In genomic region chr1:116558140-116558549, GRCh38 we compare ENCODE assay signal across 13 cellular contexts. TPM values are rescaled to one million over a fixed set of nuclear protein-coding genes. Genes with fewer than 3 reads are reported as not detected.
DNase-seq lines count a peak whose midpoint lies in the region; ATAC-seq and TF ChIP-seq lines count a peak whose summit lies in the region.
"Had no signal": no experiment of that assay in that cellular context is flagged by ENCODE, and none has a peak within 500 bp of the region (broad histone marks: within the 10 kb centered on the region; RNA-seq: fewer than 3 reads in every experiment).

No MANE protein-coding gene starts in this region.

- peaks cover 49% of the 10 kb centered on the region for H3K36me3 Mint-ChIP-seq in activated T-helper 1 cell treated with anti-CD3 and anti-CD28 coated beads, Interleukin-12 subunit alpha, Interleukin-12 subunit beta, Interleukin-2, Interleukin-4 antibody, amounts not matched to agents 30 ng/mL and 10 ng/mL and 1 ng/mL, durations not matched to agents 14 hours and 24 hours and 36 hours (ENCODE audit: low read depth)

- H3K4me3 ChIP-seq in BLaER1 treated with 17β-estradiol and CSF1 and Interleukin-3, amounts not matched to agents 10 nM and 100 nM: peak overlapping the region in 4 of 10 experiments; percentile 24 to 40 (median 35); a peak in 4 of 20 replicates
- H3K4me3 ChIP-seq in sigmoid colon: no peak overlapping the region
- H3K4me3 ChIP-seq: dorsolateral prefrontal cortex had no signal

- peak overlapping the region; percentile 32 to 88 (median 86); a peak in 21 of 22 replicates for H3K27ac ChIP-seq in BLaER1 treated with 17β-estradiol and CSF1 and Interleukin-3, amounts not matched to agents 10 nM and 100 nM
- no peak overlapping the region for H3K27ac ChIP-seq in sigmoid colon
- H3K27ac ChIP-seq: dorsolateral prefrontal cortex had no signal

- peaks cover 5 to 58% (median 36%) of the 10 kb centered on the region in 11 experiments; a peak in 19 of 22 replicates for H4K20me1 ChIP-seq in BLaER1 treated with 17β-estradiol and CSF1 and Interleukin-3, amounts not matched to agents 10 nM and 100 nM

- no peaks in the 10 kb centered on the region for H3K27me3 ChIP-seq in BLaER1 treated with 17β-estradiol and CSF1 and Interleukin-3, amounts not matched to agents 10 nM and 100 nM
- H3K27me3 ChIP-seq in sigmoid colon: no peaks in the 10 kb centered on the region
- H3K27me3 ChIP-seq: dorsolateral prefrontal cortex had no signal

- ATAC-seq in GM18858 (IDR thresholded peaks at IDR 0.05; ENCODE audit: unreplicated experiment) (peak; percentile 33), HG02763 (IDR thresholded peaks at IDR 0.05; ENCODE audit: unreplicated experiment) (peak; percentile 34), HG03039 (IDR thresholded peaks at IDR 0.05; ENCODE audit: unreplicated experiment) (no peak), esophagus mucosa (no peak), HG03457 (IDR thresholded peaks at IDR 0.05; ENCODE audit: unreplicated experiment) (no peak)

- no peak for TF ChIP-seq POLR2A in sigmoid colon (IDR thresholded peaks at IDR 0.05)

- peak overlapping the region; percentile 27 for H3K4me3 Mint-ChIP-seq in activated T-helper 1 cell treated with anti-CD3 and anti-CD28 coated beads, Interleukin-12 subunit alpha, Interleukin-12 subunit beta, Interleukin-2, Interleukin-4 antibody, amounts not matched to agents 30 ng/mL and 10 ng/mL and 1 ng/mL, durations not matched to agents 14 hours and 24 hours and 36 hours

- peaks cover 4 to 60% (median 35%) of the 10 kb centered on the region in 11 experiments; a peak in 21 of 22 replicates for H3K36me3 ChIP-seq in BLaER1 treated with 17β-estradiol and CSF1 and Interleukin-3, amounts not matched to agents 10 nM and 100 nM
- no peaks in the 10 kb centered on the region for H3K36me3 ChIP-seq in sigmoid colon

- TF ChIP-seq EP300 in sigmoid colon (IDR thresholded peaks at IDR 0.05): no peak

- DNase-seq in activated T-helper 1 cell treated with anti-CD3 and anti-CD28 coated beads, Interleukin-12 subunit alpha, Interleukin-12 subunit beta, Interleukin-2, Interleukin-4 antibody, amounts not matched to agents 30 ng/mL and 10 ng/mL and 1 ng/mL, durations not matched to agents 14 hours and 24 hours and 36 hours (ENCODE audit: low spot score): no peak
- DNase-seq in sigmoid colon: no peak
- DNase-seq: dorsolateral prefrontal cortex; NCI-H2171; RPMI8226; stimulated activated CD4-positive, alpha-beta T cell treated with anti-CD3 and anti-CD28 coated beads, Interleukin-4, amount 100 ng/mL, for 1 hour; T-helper 2 cell had no signal

- 73 to 93% methylated on average over 4 of the region's 4 CpGs for WGBS in sigmoid colon, 2 donors

- peak overlapping the region; percentile 68 to 94 (median 86) for H3K4me2 ChIP-seq in BLaER1 treated with 17β-estradiol and CSF1 and Interleukin-3, amounts not matched to agents 10 nM and 100 nM

- H3K4me1 ChIP-seq in BLaER1 treated with 17β-estradiol and CSF1 and Interleukin-3, amounts not matched to agents 10 nM and 100 nM: peaks cover 78 to 100% (median 95%) of the 10 kb centered on the region in 10 experiments
- H3K4me1 ChIP-seq in sigmoid colon: peaks cover 0 to 16% (median 12%) of the 10 kb centered on the region in 4 donors

- peak overlapping the region; percentile 77 for H3K27ac Mint-ChIP-seq in activated T-helper 1 cell treated with anti-CD3 and anti-CD28 coated beads, Interleukin-12 subunit alpha, Interleukin-12 subunit beta, Interleukin-2, Interleukin-4 antibody, amounts not matched to agents 30 ng/mL and 10 ng/mL and 1 ng/mL, durations not matched to agents 14 hours and 24 hours and 36 hours

- peaks cover 9% of the 10 kb centered on the region for H3K9me3 Mint-ChIP-seq in activated T-helper 1 cell treated with anti-CD3 and anti-CD28 coated beads, Interleukin-12 subunit alpha, Interleukin-12 subunit beta, Interleukin-2, Interleukin-4 antibody, amounts not matched to agents 30 ng/mL and 10 ng/mL and 1 ng/mL, durations not matched to agents 14 hours and 24 hours and 36 hours

- TF ChIP-seq CTCF in sigmoid colon (IDR thresholded peaks at IDR 0.05): no peak

- peaks cover 86% of the 10 kb centered on the region for H3K4me1 Mint-ChIP-seq in activated T-helper 1 cell treated with anti-CD3 and anti-CD28 coated beads, Interleukin-12 subunit alpha, Interleukin-12 subunit beta, Interleukin-2, Interleukin-4 antibody, amounts not matched to agents 30 ng/mL and 10 ng/mL and 1 ng/mL, durations not matched to agents 14 hours and 24 hours and 36 hours (ENCODE audit: low read depth)

- peaks cover 2 to 11% (median 9%) of the 10 kb centered on the region in 11 experiments; a peak in 21 of 22 replicates for H3K9me3 ChIP-seq in BLaER1 treated with 17β-estradiol and CSF1 and Interleukin-3, amounts not matched to agents 10 nM and 100 nM (replicated peaks in 1 of 11)
- H3K9me3 ChIP-seq in sigmoid colon: no peaks in the 10 kb centered on the region

- H3K27me3 Mint-ChIP-seq in activated T-helper 1 cell treated with anti-CD3 and anti-CD28 coated beads, Interleukin-12 subunit alpha, Interleukin-12 subunit beta, Interleukin-2, Interleukin-4 antibody, amounts not matched to agents 30 ng/mL and 10 ng/mL and 1 ng/mL, durations not matched to agents 14 hours and 24 hours and 36 hours (ENCODE audit: insufficient read depth): no peaks in the 10 kb centered on the region

- intact Hi-C loops in activated T-helper 1 cell treated with anti-CD3 and anti-CD28 coated beads, Interleukin-12 subunit alpha, Interleukin-12 subunit beta, Interleukin-2, Interleukin-4 antibody, amounts not matched to agents 30 ng/mL and 10 ng/mL and 1 ng/mL, durations not matched to agents 14 hours and 24 hours and 36 hours (cut with micrococcal nuclease): loop anchor here (5.0 kb wide), 1 partner anchor 421 kb away; no protein-coding TSS in a partner anchor
- intact Hi-C loops in sigmoid colon (cut with DNase I): no loop called here

- H3K9ac ChIP-seq in BLaER1 treated with 17β-estradiol and CSF1 and Interleukin-3, amounts not matched to agents 10 nM and 100 nM: peak overlapping the region in 9 of 11 experiments; percentile 42 to 77 (median 71); a peak in 17 of 22 replicates

RNA-seq across cellular contexts. Expression of gene CD58, which starts 12.7 kb away (rescaled TPM):
- 35.3 and 37.8 TPM in 2 replicates for total RNA-seq in activated T-helper 1 cell treated with anti-CD3 and anti-CD28 coated beads, Interleukin-12 subunit alpha, Interleukin-12 subunit beta, Interleukin-2, Interleukin-4 antibody, amounts not matched to agents 30 ng/mL and 10 ng/mL and 1 ng/mL, durations not matched to agents 14 hours and 24 hours and 36 hours
- total RNA-seq in esophagus mucosa (19.8 TPM), sigmoid colon (10 to 100 TPM; 17.5 to 36.6 (median 28.0) TPM)
- 10 to 100 TPM in 2 of 3 donors, 1 to 10 TPM in 1; 8.4 to 19.6 (median 15.7) TPM for polyA plus RNA-seq in sigmoid colon

Comparison
In these comparisons a context has a peak if more than half of its experiments do, and no peak if none do; other contexts are left out.
1. H3K27ac ChIP-seq: peak in BLaER1 treated with 17β-estradiol and CSF1 and Interleukin-3, amounts not matched to agents 10 nM and 100 nM (11 of 11); none in sigmoid colon (0 of 4).
2. ATAC-seq: peak in GM18858 (single experiment) and HG02763 (single experiment); none in HG03039 (single experiment), esophagus mucosa (single experiment) and HG03457 (single experiment).